In genomic region chr13:110774490-110774889, GRCh38 we compare ENCODE assay signal across 31 cellular contexts.
"Had no signal": no experiment of that assay in that cellular context is flagged by ENCODE, and none has a peak within 500 bp of the region (broad histone marks: within the 10 kb centered on the region; RNA-seq: fewer than 3 reads in every experiment).

No MANE protein-coding gene starts in this region.

- H3K27ac ChIP-seq: KMS-11 had no signal

- DNase-seq: Karpas-422, Kasumi-1, KG1, MG63, MM.1S, MV-4-11, NCI-H1048, NCI-H1092, NCI-H1092 treated with DMSO at 0.1 percent for 48 hours, NCI-H1105, NCI-H1105 treated with DMSO at 0.1 percent for 48 hours, NCI-H1417 treated with DMSO at 0.1 percent for 48 hours, NCI-H1436, NCI-H1436 treated with DMSO at 0.1 percent for 48 hours, NCI-H1694, NCI-H1694 treated with DMSO at 0.1 percent for 48 hours, NCI-H187, NCI-H187 treated with DMSO at 0.1 percent for 48 hours, NCI-H1930, NCI-H2029, NCI-H2029 treated with DMSO at 0.1 percent for 48 hours, NCI-H2081 treated with DMSO at 0.1 percent for 48 hours, NCI-H2107, NCI-H2171, NCI-H2171 treated with DMSO at 0.1 percent for 48 hours, NCI-H2227 treated with DMSO at 0.1 percent for 48 hours, NCI-H226, NCI-H345, NCI-H446, NCI-H446 treated with DMSO at 0.1 percent for 48 hours had no signal

- H3K9ac ChIP-seq: KMS-11 had no signal

- H3K9me3 ChIP-seq: MG63 had no signal

- H3K4me3 ChIP-seq: MG63 had no signal

- H3K36me3 ChIP-seq: MG63 had no signal

- H3K4me2 ChIP-seq: KMS-11 had no signal
